Comparison of ENCODE assay signal across 2 cellular contexts in genomic region chr11:34674038-34674437, GRCh38.
TF ChIP-seq lines count a peak whose summit lies in the region.

No MANE protein-coding gene starts in this region.

TF ChIP-seq in HepG2, 621 proteins besides CTCF, POLR2A, EP300 and RAD21:
- TF ChIP-seq ZNF121 (CRISPR knock-in tag; IDR thresholded peaks at IDR 0.05) = peak; percentile 65
- TF ChIP-seq GTF3A (CRISPR knock-in tag; conservative IDR thresholded peaks at IDR 0.05) = no peak

TF ChIP-seq in K562, 482 proteins besides CTCF, POLR2A, EP300 and RAD21:
- no peak for TF ChIP-seq ZNF778 (CRISPR knock-in tag; IDR thresholded peaks at IDR 0.05)
- TF ChIP-seq ZFX (CRISPR knock-in tag; IDR thresholded peaks at IDR 0.05) = no peak
- no peak for TF ChIP-seq NFRKB (IDR thresholded peaks at IDR 0.05; ENCODE audit: low read depth)
- no peak for TF ChIP-seq BRCA1 (IDR thresholded peaks at IDR 0.05)
- no peak for TF ChIP-seq BRCA1 (CRISPR knock-in tag; IDR thresholded peaks at IDR 0.05)
- TF ChIP-seq BCOR (IDR thresholded peaks at IDR 0.05) = peak; percentile 48; the same call in 1 of the 2 replicates
- TF ChIP-seq ZNF121 (CRISPR knock-in tag; conservative IDR thresholded peaks at IDR 0.05) = peak; percentile 86
- TF ChIP-seq NR3C1 (CRISPR knock-in tag; IDR thresholded peaks at IDR 0.05) = no peak
- peak; percentile 81 for TF ChIP-seq RBM25 (IDR thresholded peaks at IDR 0.05; ENCODE audit: low read depth, low read length, severe bottlenecking)
- TF ChIP-seq CREB1 (IDR thresholded peaks at IDR 0.05) = no peak
- TF ChIP-seq CREB1 (CRISPR knock-in tag; IDR thresholded peaks at IDR 0.05) = no peak
- no peak for TF ChIP-seq ZNF431 (CRISPR knock-in tag; IDR thresholded peaks at IDR 0.05)
- TF ChIP-seq ADNP (tag; IDR thresholded peaks at IDR 0.05) = peak; percentile 56; the same call in 1 of the 2 replicates
- no peak for TF ChIP-seq ETS1 (conservative IDR thresholded peaks at IDR 0.05; ENCODE audit: control insufficient read depth, low read depth, low read length)
- no peak for TF ChIP-seq MTF1 (CRISPR knock-in tag; IDR thresholded peaks at IDR 0.05; ENCODE audit: borderline replicate concordance)
- TF ChIP-seq TFAM (CRISPR knock-in tag; conservative IDR thresholded peaks at IDR 0.05) = no peak
- no peak for TF ChIP-seq ZNF696 (CRISPR knock-in tag; conservative IDR thresholded peaks at IDR 0.05)
- TF ChIP-seq DIDO1 (tag; IDR thresholded peaks at IDR 0.05; ENCODE audit: low read depth) = no peak
- TF ChIP-seq FIP1L1 (IDR thresholded peaks at IDR 0.05; ENCODE audit: low read depth, low read length, poor library complexity, severe bottlenecking) = no peak
- no peak for TF ChIP-seq ZNF561 (CRISPR knock-in tag; conservative IDR thresholded peaks at IDR 0.05)
- TF ChIP-seq ZNF165 (CRISPR knock-in tag; IDR thresholded peaks at IDR 0.05; ENCODE audit: borderline replicate concordance) = no peak
- TF ChIP-seq SNIP1 (IDR thresholded peaks at IDR 0.05; ENCODE audit: low read depth) = no peak
- no peak for TF ChIP-seq KLF1 (tag; IDR thresholded peaks at IDR 0.05)
- no peak for TF ChIP-seq ZBTB33 (CRISPR knock-in tag; IDR thresholded peaks at IDR 0.05)
- no peak for TF ChIP-seq NKRF (IDR thresholded peaks at IDR 0.05; ENCODE audit: borderline replicate concordance)
